1 cellular context compared by ENCODE assay signal in genomic region chr4:67909910-67910905, GRCh38.
TF ChIP-seq lines count a peak whose summit lies in the region.

No MANE protein-coding gene starts in this region.

TF ChIP-seq in K562, 482 proteins besides CTCF, POLR2A, EP300 and RAD21 (continued from another document):
- TF ChIP-seq THRA (IDR thresholded peaks at IDR 0.05) = no peak
- TF ChIP-seq ZNF511 (CRISPR knock-in tag; IDR thresholded peaks at IDR 0.05) = no peak
- no peak for TF ChIP-seq MED1 (CRISPR knock-in tag; IDR thresholded peaks at IDR 0.05; ENCODE audit: borderline replicate concordance)
- TF ChIP-seq SRSF9 (IDR thresholded peaks at IDR 0.05; ENCODE audit: borderline replicate concordance, low read depth, low read length) = no peak
- peak; percentile 47; the same call in 1 of the 2 replicates for TF ChIP-seq CEBPB (tag; IDR thresholded peaks at IDR 0.05)
- no peak for TF ChIP-seq JUN (IDR thresholded peaks at IDR 0.05; ENCODE audit: borderline replicate concordance, low read depth, low read length)
- no peak for TF ChIP-seq JUN (CRISPR knock-in tag; IDR thresholded peaks at IDR 0.05; ENCODE audit: borderline replicate concordance)
- no peak for TF ChIP-seq CEBPG (CRISPR knock-in tag; IDR thresholded peaks at IDR 0.05)
- TF ChIP-seq CEBPG (tag; conservative IDR thresholded peaks at IDR 0.05 in 1 of 2, IDR thresholded peaks at IDR 0.05 in 1 of 2) = peak in 1 of 2 experiments; percentile 34; a peak in 1 of 4 replicates
- no peak for TF ChIP-seq ZNF77 (CRISPR knock-in tag; IDR thresholded peaks at IDR 0.05)
- no peak for TF ChIP-seq MCM7 (IDR thresholded peaks at IDR 0.05)
- no peak for TF ChIP-seq FOXP1 (CRISPR knock-in tag; IDR thresholded peaks at IDR 0.05)
